ENCODE assay signal across 8 cellular contexts in the genomic region with DNA sequence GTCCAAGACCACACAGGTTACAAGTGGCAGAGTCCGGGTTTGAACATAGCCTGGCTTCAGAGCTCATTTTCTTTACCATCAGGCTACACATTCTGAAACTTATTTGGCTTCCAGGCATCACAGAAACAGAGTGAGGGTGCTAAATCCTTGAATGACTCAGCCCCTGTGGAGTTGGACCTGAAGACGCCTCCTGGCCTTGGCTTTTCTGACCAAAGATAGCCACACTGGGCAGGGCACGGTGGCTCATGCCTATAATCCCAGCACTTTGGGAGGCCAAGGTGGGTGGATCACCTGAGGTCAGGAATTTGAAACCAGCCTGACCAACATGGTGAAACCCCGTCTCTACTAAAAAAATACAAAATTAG.
DNase-seq lines count a peak whose midpoint lies in the region; ATAC-seq, FAIRE-seq and TF ChIP-seq lines count a peak whose summit lies in the region.
"Not testable (repeated sequence)": the region's sequence is repeated elsewhere in the genome, so short reads cannot be mapped to it uniquely, and the experiment has no call there.

No MANE protein-coding gene starts in this region.

- H3K36me3 Mint-ChIP-seq in stimulated activated effector memory CD8-positive, alpha-beta T cell treated with anti-CD3 and anti-CD28 coated beads, Interleukin-12 subunit alpha, Interleukin-12 subunit beta, amount 100 ng/mL, for 72 hours = not testable (repeated sequence)

- TF ChIP-seq RAD21 in H1 (IDR thresholded peaks at IDR 0.05 in 1 of 2, conservative IDR thresholded peaks at IDR 0.05 in 1 of 2; ENCODE audit: low read depth in 2 of 2, low read length in 2 of 2) = not testable (repeated sequence)

- not testable (repeated sequence) for H4K5ac ChIP-seq in H1 (ENCODE audit: insufficient read length, low read depth, low read length)

- H2BK15ac ChIP-seq in H1 (ENCODE audit: low read length) = not testable (repeated sequence)

- intact Hi-C loops in adrenal gland (cut with DNase I); vagina (cut with DNase I): not testable (repeated sequence)

- CTCF ChIA-PET in H1 (lab: Charles Lee; ENCODE audit: partially characterized antibody) = interaction anchor here (0.8 to 20.3 kb wide), 8 partner anchors 14 to 191 kb away, joined by 3 to 305 read pairs (median 4); no protein-coding TSS in a partner anchor

- H3K4me1 Mint-ChIP-seq in stimulated activated effector memory CD8-positive, alpha-beta T cell treated with anti-CD3 and anti-CD28 coated beads, Interleukin-12 subunit alpha, Interleukin-12 subunit beta, amount 100 ng/mL, for 72 hours = peaks cover 23% of the 10 kb centered on the region

- H2BK12ac ChIP-seq in H1 (ENCODE audit: low read depth, low read length) = 0 out of 2 replicates have a peak overlapping the region, but pooled peaks have one; percentile 14

- not testable (repeated sequence) for H4K91ac ChIP-seq in H1 (replicated peaks; ENCODE audit: insufficient read length, low read length)

- H3K4me3 Mint-ChIP-seq in stimulated activated effector memory CD8-positive, alpha-beta T cell treated with anti-CD3 and anti-CD28 coated beads, Interleukin-12 subunit alpha, Interleukin-12 subunit beta, amount 100 ng/mL, for 72 hours = not testable (repeated sequence)

- H4K8ac ChIP-seq in H1 (ENCODE audit: extremely low read depth, insufficient read depth, low read length) = not testable (repeated sequence)

- H3K79me2 ChIP-seq in H1 (ENCODE audit: control insufficient read depth in 1 of 2, insufficient read depth in 2 of 2, low read length in 2 of 2) = peaks cover 0 to 48% of the 10 kb centered on the region in 2 experiments; a peak in 2 of 4 replicates
- peaks cover 85% of the 10 kb centered on the region for H3K79me2 ChIP-seq in hepatocyte

- H3K27me3 ChIP-seq in MG63; adrenal gland; H1 (replicated peaks in 1 of 4; ENCODE audit: control insufficient read depth in 3 of 4, extremely low read depth in 1 of 4, insufficient read depth in 3 of 4, low read length in 3 of 4); hepatocyte; mucosa of stomach (ENCODE audit: control insufficient read depth, insufficient read depth, low read length); vagina: not testable (repeated sequence)

- not testable (repeated sequence) for H3K4me3 ChIP-seq in MG63; adrenal gland; H1 (ENCODE audit: extremely low read depth in 1 of 4, insufficient read depth in 2 of 4, low read depth in 3 of 4, low read length in 4 of 4); hepatocyte; mucosa of stomach (ENCODE audit: low read length); vagina

- not testable (repeated sequence) for TF ChIP-seq POLR2A in adrenal gland (IDR thresholded peaks at IDR 0.05); H1 (IDR thresholded peaks at IDR 0.05; ENCODE audit: control extremely low read depth in 1 of 2, low read depth in 2 of 2, low read length in 2 of 2); vagina (IDR thresholded peaks at IDR 0.05)

- H3K27ac ChIP-seq in adrenal gland = peak overlapping the region in 3 of 5 donors; percentile 66 to 91 (median 90)
- H3K27ac ChIP-seq in H1 (ENCODE audit: low read depth, low read length) = not testable (repeated sequence)
- peak overlapping the region; percentile 44 for H3K27ac ChIP-seq in hepatocyte
- H3K27ac ChIP-seq in vagina = peak overlapping the region; percentile 88

- H3K23ac ChIP-seq in H1 (ENCODE audit: insufficient read length) = not testable (repeated sequence)

- DNase-seq in GM13977 (ENCODE audit: low spot score) (peak; percentile 44), MG63 (peak; percentile 32), adrenal gland (peak in 4 of 7 donors; percentile 49 to 64 (median 56))
- DNase-seq in H1 (ENCODE audit: low read depth in 1 of 2, low spot score in 2 of 2); hepatocyte (ENCODE audit: low spot score); stimulated activated effector memory CD8-positive, alpha-beta T cell treated with anti-CD3 and anti-CD28 coated beads, Interleukin-12 subunit alpha, Interleukin-12 subunit beta, amount 100 ng/mL, for 72 hours (ENCODE audit: low spot score in 2 of 2); vagina (ENCODE audit: extremely low spot score in 2 of 2): not testable (repeated sequence)

- H3K27ac Mint-ChIP-seq in stimulated activated effector memory CD8-positive, alpha-beta T cell treated with anti-CD3 and anti-CD28 coated beads, Interleukin-12 subunit alpha, Interleukin-12 subunit beta, amount 100 ng/mL, for 72 hours = not testable (repeated sequence)

- TF ChIP-seq EP300 in H1 (IDR thresholded peaks at IDR 0.05; ENCODE audit: borderline replicate concordance in 1 of 2, low read depth in 2 of 2, low read length in 2 of 2) = not testable (repeated sequence)

- H3K9ac ChIP-seq in H1 (replicated peaks in 1 of 4; ENCODE audit: extremely low read depth in 1 of 4, low read depth in 3 of 4, low read length in 3 of 4) = not testable (repeated sequence)
- peak overlapping the region; percentile 54 for H3K9ac ChIP-seq in mucosa of stomach (ENCODE audit: low read length)

- 50 to 66% (median 59%) methylated on average over 4 of the region's 4 CpGs for WGBS in adrenal gland, 4 donors
- WGBS in H1 (ENCODE audit: extremely low coverage in 1 of 2, insufficient coverage in 1 of 2, insufficient read length in 1 of 2, insufficient replicate concordance in 2 of 2, low coverage in 1 of 2, low lambda C conversion rate in 2 of 2, missing lambda C conversion rate in 1 of 2), 2 experiments = 84% methylated on average over 4 of the region's 4 CpGs; no CpG with 5 or more reads in 1 of the 2 experiments
- 70% methylated on average over 4 of the region's 4 CpGs for WGBS in hepatocyte (ENCODE audit: low lambda C conversion rate, missing lambda C conversion rate)

- H3K4me2 ChIP-seq in H1 (ENCODE audit: insufficient read depth in 1 of 2, low read depth in 2 of 2, low read length in 2 of 2); hepatocyte: not testable (repeated sequence)

- ATAC-seq in stimulated activated effector memory CD8-positive, alpha-beta T cell treated with anti-CD3 and anti-CD28 coated beads, Interleukin-12 subunit alpha, Interleukin-12 subunit beta, amount 100 ng/mL, for 72 hours = peak; percentile 57

- in situ Hi-C loops in GM13977 (cut with MboI; ENCODE audit: low pct_unique_long_range_greater_than_20kb, low sequenced_read_pairs, unreplicated experiment) = not testable (repeated sequence)

- TF ChIP-seq CTCF in GM13977 (IDR thresholded peaks at IDR 0.05; ENCODE audit: extremely low read depth, insufficient read depth, missing control alignments); adrenal gland (IDR thresholded peaks at IDR 0.05); H1 (IDR thresholded peaks at IDR 0.05; ENCODE audit: control extremely low read depth in 1 of 3, insufficient read depth in 1 of 3, low read depth in 1 of 3, low read length in 3 of 3); hepatocyte (IDR thresholded peaks at IDR 0.05; ENCODE audit: poor library complexity); vagina (IDR thresholded peaks at IDR 0.05): not testable (repeated sequence)

- peaks cover 26% of the 10 kb centered on the region for H3K79me1 ChIP-seq in H1 (ENCODE audit: low read depth, low read length)

- H3K36me3 ChIP-seq in MG63; adrenal gland (replicated peaks in 1 of 2); H1 (ENCODE audit: control insufficient read depth in 2 of 4, insufficient read depth in 4 of 4, low read length in 3 of 4); hepatocyte (replicated peaks; ENCODE audit: insufficient read depth, low read depth); mucosa of stomach (ENCODE audit: control insufficient read depth, insufficient read depth, low read length); vagina: not testable (repeated sequence)

- H2AFZ ChIP-seq in H1 (ENCODE audit: low read length); hepatocyte: not testable (repeated sequence)

- H3K14ac ChIP-seq in H1 (ENCODE audit: insufficient read length) = not testable (repeated sequence)

- not testable (repeated sequence) for FAIRE-seq in H1 (lab: Jason Lieb, UNC)

- H4K20me1 ChIP-seq in H1 (replicated peaks in 1 of 2; ENCODE audit: control insufficient read depth in 1 of 2, insufficient read depth in 2 of 2, low read length in 2 of 2) (peaks cover 22 to 27% of the 10 kb centered on the region in 2 experiments), hepatocyte (ENCODE audit: insufficient read depth, poor library complexity, severe bottlenecking) (peaks cover 33% of the 10 kb centered on the region)

- H3K56ac ChIP-seq in H1 (replicated peaks; ENCODE audit: insufficient read length, low read depth, low read length) = not testable (repeated sequence)

- H2BK120ac ChIP-seq in H1 (replicated peaks; ENCODE audit: low read depth, low read length) = not testable (repeated sequence)

- not testable (repeated sequence) for H2BK5ac ChIP-seq in H1 (ENCODE audit: low read depth, low read length)

- not testable (repeated sequence) for H3K9me2 ChIP-seq in hepatocyte (replicated peaks; ENCODE audit: insufficient read depth)

- not testable (repeated sequence) for H3K4ac ChIP-seq in H1 (replicated peaks; ENCODE audit: insufficient read length, low read depth, low read length)

- H3K9me3 Mint-ChIP-seq in stimulated activated effector memory CD8-positive, alpha-beta T cell treated with anti-CD3 and anti-CD28 coated beads, Interleukin-12 subunit alpha, Interleukin-12 subunit beta, amount 100 ng/mL, for 72 hours = not testable (repeated sequence)

- not testable (repeated sequence) for H3K18ac ChIP-seq in H1 (ENCODE audit: extremely low read depth, low read length)

- H3K23me2 ChIP-seq in H1 (ENCODE audit: low read depth, low read length) = not testable (repeated sequence)

- H2BK20ac ChIP-seq in H1 (ENCODE audit: low read length) = not testable (repeated sequence)

- H3K4me1 ChIP-seq in adrenal gland (replicated peaks in 1 of 2) (peaks cover 64 to 89% of the 10 kb centered on the region in 2 donors), H1 (replicated peaks in 1 of 4; ENCODE audit: control insufficient read depth in 3 of 4, insufficient read depth in 4 of 4, low read length in 3 of 4) (peaks cover 23 to 61% (median 39%) of the 10 kb centered on the region in 4 experiments), hepatocyte (ENCODE audit: insufficient read depth) (peaks cover 56% of the 10 kb centered on the region), mucosa of stomach (ENCODE audit: control insufficient read depth, insufficient read depth, low read length) (peaks cover 95% of the 10 kb centered on the region), vagina (peaks cover 91% of the 10 kb centered on the region)

- H3K9me3 ChIP-seq in MG63; adrenal gland (replicated peaks in 1 of 3); H1 (ENCODE audit: insufficient read depth in 2 of 2, low read depth in 1 of 2, low read length in 1 of 2); hepatocyte (ENCODE audit: low read depth); mucosa of stomach (ENCODE audit: control insufficient read depth, low read length); vagina: not testable (repeated sequence)

- POLR2A ChIA-PET in H1 (lab: Charles Lee; ENCODE audit: partially characterized antibody) = not testable (repeated sequence)

- H2AK5ac ChIP-seq in H1 (ENCODE audit: low read depth, low read length) = not testable (repeated sequence)
